21 cellular contexts compared by ENCODE assay signal in genomic region chr11:123753110-123753509, GRCh38. TPM values are rescaled to one million over a fixed set of nuclear protein-coding genes. Genes with fewer than 3 reads are reported as not detected.
DNase-seq lines count a peak whose midpoint lies in the region; ATAC-seq and FAIRE-seq lines count a peak whose summit lies in the region.
"Had no signal": no experiment of that assay in that cellular context is flagged by ENCODE, and none has a peak within 500 bp of the region (broad histone marks: within the 10 kb centered on the region; RNA-seq: fewer than 3 reads in every experiment).

No MANE protein-coding gene starts in this region.

- no peaks in the 10 kb centered on the region for H3K4me1 Mint-ChIP-seq in CD4-positive, alpha-beta memory T cell

- H2AFZ ChIP-seq in ACC112 (ENCODE audit: low read length, unreplicated experiment) = peak overlapping the region; percentile 25

- no peak overlapping the region for H3K27ac ChIP-seq in ACC112 (ENCODE audit: low read depth, low read length)
- H3K27ac ChIP-seq in CD4-positive, alpha-beta memory T cell (ENCODE audit: low read depth, low read length) = no peak overlapping the region
- H3K27ac ChIP-seq: A549, C4-2B, HL-60 had no signal

- no peak overlapping the region for H3K4me3 Mint-ChIP-seq in CD4-positive, alpha-beta memory T cell
- H3K4me3 Mint-ChIP-seq: IgD-negative memory B cell had no signal

- H3K9me3 Mint-ChIP-seq in CD4-positive, alpha-beta memory T cell = peaks cover 0 to 9% (median 3%) of the 10 kb centered on the region in 8 donors

- H3K36me3 Mint-ChIP-seq in CD4-positive, alpha-beta memory T cell = no peaks in the 10 kb centered on the region
- H3K36me3 Mint-ChIP-seq: IgD-negative memory B cell had no signal

- FAIRE-seq in GM18507 (lab: Jason Lieb, UNC) = peak; percentile 53
- FAIRE-seq: A549, HTR-8/SVneo had no signal

- peaks cover 76% of the 10 kb centered on the region for H3K27me3 ChIP-seq in ACC112 (ENCODE audit: insufficient read depth, low read length)
- no peaks in the 10 kb centered on the region for H3K27me3 ChIP-seq in CD4-positive, alpha-beta memory T cell (ENCODE audit: insufficient read depth, low read length)

- H3K4me3 ChIP-seq in ACC112 (ENCODE audit: low read depth, low read length) = no peak overlapping the region
- H3K4me3 ChIP-seq in CD4-positive, alpha-beta memory T cell (ENCODE audit: low read length in 2 of 2) = no peak overlapping the region
- H3K4me3 ChIP-seq: A549 had no signal

- ATAC-seq in HG02852 (IDR thresholded peaks at IDR 0.05; ENCODE audit: unreplicated experiment) (peak; percentile 57), GM19467 (IDR thresholded peaks at IDR 0.05; ENCODE audit: unreplicated experiment) (no peak), HG02885 (IDR thresholded peaks at IDR 0.05; ENCODE audit: poor library complexity, unreplicated experiment) (no peak), GM18873 (IDR thresholded peaks at IDR 0.05; ENCODE audit: low FRiP score, unreplicated experiment) (no peak)
- ATAC-seq: A549 had no signal

- H3K79me2 ChIP-seq in ACC112 (ENCODE audit: control insufficient read depth, insufficient read depth, low read length, unreplicated experiment) = no peaks in the 10 kb centered on the region

- no peak overlapping the region for H3K27ac Mint-ChIP-seq in CD4-positive, alpha-beta memory T cell
- H3K27ac Mint-ChIP-seq: IgD-negative memory B cell had no signal

- CTCF ChIA-PET in CD4-positive, alpha-beta memory T cell (lab: Charles Lee; ENCODE audit: partially characterized antibody) = no interaction called here

- intact Hi-C loops in CD4-positive, alpha-beta memory T cell (cut with micrococcal nuclease) = no loop called here

- H3K36me3 ChIP-seq in ACC112 (ENCODE audit: insufficient read depth, low read length) = no peaks in the 10 kb centered on the region
- H3K36me3 ChIP-seq in CD4-positive, alpha-beta memory T cell (ENCODE audit: insufficient read depth, low read length) = no peaks in the 10 kb centered on the region

- H3K27me3 Mint-ChIP-seq in CD4-positive, alpha-beta memory T cell = peaks cover 25 to 32% of the 10 kb centered on the region in 2 donors

- H3K9me3 ChIP-seq in CD4-positive, alpha-beta memory T cell (ENCODE audit: control insufficient read depth in 1 of 2, low read length in 2 of 2) = no peaks in the 10 kb centered on the region
- H3K9me3 ChIP-seq: A549 had no signal

- POLR2A ChIA-PET in CD4-positive, alpha-beta memory T cell (lab: Charles Lee; ENCODE audit: partially characterized antibody) = no interaction called here

- no peaks in the 10 kb centered on the region for H3K4me1 ChIP-seq in ACC112 (ENCODE audit: control insufficient read depth, insufficient read depth, low read length, unreplicated experiment)
- H3K4me1 ChIP-seq in CD4-positive, alpha-beta memory T cell (ENCODE audit: insufficient read depth, low read length) = no peaks in the 10 kb centered on the region
- H3K4me1 ChIP-seq: A549 had no signal

- DNase-seq in GM18507 (ENCODE audit: extremely low spot score, insufficient read length, low read depth) (no peak), OCI-M1 (lab: John Stamatoyannopoulos, UW) (peak; percentile 15)
- DNase-seq in CD4-positive, alpha-beta memory T cell = no peak
- DNase-seq: EL, H7, Kasumi-1, NCI-H187, NCI-H345, NCI-H526 had no signal

RNA-seq across cellular contexts. Expression of gene OR6X1, which starts 1.2 kb away (rescaled TPM):
- not detected for total RNA-seq in CD4-positive, alpha-beta memory T cell
- not detected for polyA plus RNA-seq in CD4-positive, alpha-beta memory T cell
- total RNA-seq: H7, OCI-LY7, RPMI7951 had no signal
- polyA plus RNA-seq: A549, IgD-negative memory B cell had no signal

RNA-seq across cellular contexts. Expression of gene ZNF202, which starts 11.7 kb away (rescaled TPM):
- total RNA-seq in CD4-positive, alpha-beta memory T cell = 10 to 100 TPM; 17.4 to 21.6 TPM
- polyA plus RNA-seq in CD4-positive, alpha-beta memory T cell = 1 to 10 TPM; 1.9 to 8.5 TPM

RNA-seq across cellular contexts. Expression of gene OR6M1, which starts 53.0 kb away (rescaled TPM):
- total RNA-seq in CD4-positive, alpha-beta memory T cell = not detected
- not detected for polyA plus RNA-seq in CD4-positive, alpha-beta memory T cell
- total RNA-seq: H7, OCI-LY7, RPMI7951 had no signal
- polyA plus RNA-seq: A549, IgD-negative memory B cell had no signal
